18 cellular contexts compared by ENCODE assay signal in genomic region chr20:44769481-44769863, GRCh38. TPM values are rescaled to one million over a fixed set of nuclear protein-coding genes. Genes with fewer than 3 reads are reported as not detected.
DNase-seq lines count a peak whose midpoint lies in the region; ATAC-seq, FAIRE-seq and TF ChIP-seq lines count a peak whose summit lies in the region.
"Had no signal": no experiment of that assay in that cellular context is flagged by ENCODE, and none has a peak within 500 bp of the region (broad histone marks: within the 10 kb centered on the region; RNA-seq: fewer than 3 reads in every experiment).

No MANE protein-coding gene starts in this region.

- 0% methylated on average over 5 of the region's 5 CpGs for WGBS in K562 (ENCODE audit: insufficient coverage, low coverage, missing lambda C conversion rate)

- no peak overlapping the region for H3K9ac ChIP-seq in Loucy (ENCODE audit: low read depth, low read length, poor library complexity, severe bottlenecking)
- H3K9ac ChIP-seq in K562 (ENCODE audit: insufficient read depth in 1 of 2, low read depth in 2 of 2, low read length in 2 of 2), result no peak overlapping the region
- H3K9ac ChIP-seq: GM23248 had no signal

- intact Hi-C loops in K562 (cut with micrococcal nuclease), result no loop called here
- intact Hi-C loops in activated naive CD4-positive, alpha-beta T cell treated with anti-CD3 and anti-CD28 coated beads for 36 hours (cut with micrococcal nuclease), result no loop called here

- peak overlapping the region; percentile 13 for H3K4me2 ChIP-seq in Loucy (ENCODE audit: low read depth, low read length, poor library complexity, severe bottlenecking)
- H3K4me2 ChIP-seq in K562 (ENCODE audit: insufficient read depth, low read length), result no peak overlapping the region
- H3K4me2 ChIP-seq: A549 had no signal

- H3K36me3 ChIP-seq in Loucy (ENCODE audit: insufficient read depth, low read length) (no peaks in the 10 kb centered on the region), K562 (ENCODE audit: control insufficient read depth, insufficient read depth, low read length) (no peaks in the 10 kb centered on the region)
- H3K36me3 ChIP-seq in CD8-positive, alpha-beta memory T cell (ENCODE audit: insufficient read depth, low read length), result no peaks in the 10 kb centered on the region

- in situ Hi-C loops in K562 (cut with MboI), result no loop called here

- no peaks in the 10 kb centered on the region for H3K9me2 ChIP-seq in Loucy (replicated peaks; ENCODE audit: low read depth, low read length)

- BruUV-seq in K562 (replicated peaks; lab: Mats Ljungman, UMichigan), result no TSS peak

- peaks cover 8% of the 10 kb centered on the region for H3K4me1 ChIP-seq in Loucy (ENCODE audit: insufficient read depth, low read length, poor library complexity, severe bottlenecking)
- no peaks in the 10 kb centered on the region for H3K4me1 ChIP-seq in K562 (replicated peaks in 1 of 2; ENCODE audit: control insufficient read depth in 2 of 2, insufficient read depth in 2 of 2, low read length in 2 of 2)
- H3K4me1 ChIP-seq in CD8-positive, alpha-beta memory T cell (ENCODE audit: insufficient read depth, low read length), result no peaks in the 10 kb centered on the region
- H3K4me1 ChIP-seq: A549 had no signal

- no peak for DNase-seq in K562 (ENCODE audit: extremely low read depth in 1 of 4, low spot score in 3 of 4)
- DNase-seq in occipital lobe (lab: John Stamatoyannopoulos, UW), result peak; percentile 35
- no peak for DNase-seq in activated effector memory CD4-positive, alpha-beta T cell treated with anti-CD3 and anti-CD28 coated beads, Interleukin-2, amount 50 U/mL, for 16 hours
- no peak for DNase-seq in immature natural killer cell
- DNase-seq in CD8-positive, alpha-beta memory T cell, result no peak
- no peak for DNase-seq in activated naive CD4-positive, alpha-beta T cell treated with anti-CD3 and anti-CD28 coated beads for 36 hours
- DNase-seq: DMS53, GM23248, H9 had no signal

- ATAC-seq in K562, result no peak
- ATAC-seq: A549, GM12878 had no signal

- H3K27me3 ChIP-seq in Loucy (ENCODE audit: insufficient read depth, low read length, poor library complexity, severe bottlenecking) (no peaks in the 10 kb centered on the region), K562 (ENCODE audit: control insufficient read depth in 2 of 2, insufficient read depth in 2 of 2, low read length in 2 of 2) (peaks cover 0 to 29% of the 10 kb centered on the region in 2 experiments; a peak in 4 of 5 replicates)
- H3K27me3 ChIP-seq in CD8-positive, alpha-beta memory T cell (ENCODE audit: insufficient read depth, low read length, poor library complexity, severe bottlenecking), result no peaks in the 10 kb centered on the region

- H2AFZ ChIP-seq in Loucy (ENCODE audit: low read length) (peak overlapping the region; percentile 28; the same call in 1 of the 2 replicates), K562 (ENCODE audit: low read depth, low read length) (no peak overlapping the region)
- H2AFZ ChIP-seq: GM23248 had no signal

- H3K4me3 Mint-ChIP-seq in immature natural killer cell, result no peak overlapping the region
- no peak overlapping the region for H3K4me3 Mint-ChIP-seq in CD8-positive, alpha-beta memory T cell
- H3K4me3 Mint-ChIP-seq in activated naive CD4-positive, alpha-beta T cell treated with anti-CD3 and anti-CD28 coated beads for 36 hours, result no peak overlapping the region
- H3K4me3 Mint-ChIP-seq: H9 had no signal

- no peak for TF ChIP-seq EP300 in K562 (IDR thresholded peaks at IDR 0.05; ENCODE audit: low read length)

- H3K36me3 Mint-ChIP-seq in immature natural killer cell, result no peaks in the 10 kb centered on the region
- no peaks in the 10 kb centered on the region for H3K36me3 Mint-ChIP-seq in CD8-positive, alpha-beta memory T cell
- no peaks in the 10 kb centered on the region for H3K36me3 Mint-ChIP-seq in activated naive CD4-positive, alpha-beta T cell treated with anti-CD3 and anti-CD28 coated beads for 36 hours (ENCODE audit: low read depth)
- H3K36me3 Mint-ChIP-seq: IgD-negative memory B cell had no signal

- H3K4me1 Mint-ChIP-seq in immature natural killer cell, result no peaks in the 10 kb centered on the region
- H3K4me1 Mint-ChIP-seq in CD8-positive, alpha-beta memory T cell, result no peaks in the 10 kb centered on the region
- H3K4me1 Mint-ChIP-seq in activated naive CD4-positive, alpha-beta T cell treated with anti-CD3 and anti-CD28 coated beads for 36 hours (ENCODE audit: low read depth), result no peaks in the 10 kb centered on the region

- H3K27ac ChIP-seq in K562 (ENCODE audit: extremely low read depth, low read depth, low read length), result no peak overlapping the region
- no peak overlapping the region for H3K27ac ChIP-seq in CD8-positive, alpha-beta memory T cell (ENCODE audit: low read depth, low read length)
- H3K27ac ChIP-seq: A549, GM23248 had no signal

- TF ChIP-seq CTCF in Loucy (conservative IDR thresholded peaks at IDR 0.05; ENCODE audit: low read length), result no peak
- no peak for TF ChIP-seq CTCF in K562 (IDR thresholded peaks at IDR 0.05 in 2 of 3, conservative IDR thresholded peaks at IDR 0.05 in 1 of 3; ENCODE audit: insufficient read depth in 2 of 3, low read depth in 1 of 3, low read length in 3 of 3)

- no peak overlapping the region for H3K4me3 ChIP-seq in Loucy (ENCODE audit: low read length, poor library complexity, severe bottlenecking)
- H3K4me3 ChIP-seq in K562, result no peak overlapping the region
- H3K4me3 ChIP-seq in CD8-positive, alpha-beta memory T cell (ENCODE audit: low read length), result no peak overlapping the region
- H3K4me3 ChIP-seq: A549, GM12878, GM23248 had no signal

- H4K20me1 ChIP-seq in Loucy (ENCODE audit: insufficient read depth, low read length, poor library complexity, severe bottlenecking), result no peaks in the 10 kb centered on the region
- H4K20me1 ChIP-seq in K562 (replicated peaks; ENCODE audit: control insufficient read depth, insufficient read depth, low read length), result peaks cover 7% of the 10 kb centered on the region; the same call in 1 of the 2 replicates

- no peaks in the 10 kb centered on the region for H3K9me3 Mint-ChIP-seq in immature natural killer cell
- H3K9me3 Mint-ChIP-seq in CD8-positive, alpha-beta memory T cell, result no peaks in the 10 kb centered on the region
- H3K9me3 Mint-ChIP-seq in activated naive CD4-positive, alpha-beta T cell treated with anti-CD3 and anti-CD28 coated beads for 36 hours, result no peaks in the 10 kb centered on the region
- H3K9me3 Mint-ChIP-seq: H9, IgD-negative memory B cell had no signal

- CTCF ChIA-PET in K562 (lab: Yijun Ruan, JAX; ENCODE audit: low intra/inter-chr PET ratio), result no interaction called here
- CTCF ChIA-PET in CD8-positive, alpha-beta memory T cell (lab: Charles Lee), result no interaction called here
- CTCF ChIA-PET in activated naive CD4-positive, alpha-beta T cell treated with anti-CD3 and anti-CD28 coated beads for 36 hours (lab: Charles Lee), result no interaction called here

- H3K9me1 ChIP-seq in K562 (ENCODE audit: control insufficient read depth, insufficient read depth, low read length), result no peaks in the 10 kb centered on the region

- H3K79me2 ChIP-seq in Loucy (ENCODE audit: insufficient read depth, low read length) (no peaks in the 10 kb centered on the region), K562 (ENCODE audit: control insufficient read depth, insufficient read depth, low read length) (no peaks in the 10 kb centered on the region)

- no peak for TF ChIP-seq RAD21 in K562 (CRISPR knock-in tag; conservative IDR thresholded peaks at IDR 0.05 in 1 of 2, IDR thresholded peaks at IDR 0.05 in 1 of 2)

- H3K9me3 ChIP-seq in Loucy (ENCODE audit: insufficient read depth, low read depth, low read length), result no peaks in the 10 kb centered on the region
- H3K9me3 ChIP-seq in K562 (replicated peaks; ENCODE audit: control insufficient read depth, insufficient read depth, low read depth, low read length), result no peaks in the 10 kb centered on the region
- H3K9me3 ChIP-seq in CD8-positive, alpha-beta memory T cell (ENCODE audit: low read length), result no peaks in the 10 kb centered on the region
- H3K9me3 ChIP-seq: A549 had no signal

- no peak for FAIRE-seq in K562 (lab: Jason Lieb, UNC)
- FAIRE-seq: A549, GM12878, GM18507 had no signal

- POLR2A ChIA-PET in K562 (lab: Yijun Ruan, JAX), result no interaction called here
- POLR2A ChIA-PET in CD8-positive, alpha-beta memory T cell (lab: Charles Lee), result no interaction called here

- H3F3A ChIP-seq in Loucy (ENCODE audit: low read depth), result no peaks in the 10 kb centered on the region

- H3K27me3 Mint-ChIP-seq in immature natural killer cell (ENCODE audit: low read depth in 3 of 3), result peaks cover 0 to 5% (median 0%) of the 10 kb centered on the region in 3 donors
- H3K27me3 Mint-ChIP-seq in CD8-positive, alpha-beta memory T cell, result peaks cover 15 to 42% of the 10 kb centered on the region in 2 donors
- H3K27me3 Mint-ChIP-seq in activated naive CD4-positive, alpha-beta T cell treated with anti-CD3 and anti-CD28 coated beads for 36 hours (ENCODE audit: low read depth), result peaks cover 13% of the 10 kb centered on the region

- no peak for TF ChIP-seq POLR2A in K562 (conservative IDR thresholded peaks at IDR 0.05)

- H3K27ac Mint-ChIP-seq in immature natural killer cell, result no peak overlapping the region
- no peak overlapping the region for H3K27ac Mint-ChIP-seq in CD8-positive, alpha-beta memory T cell
- no peak overlapping the region for H3K27ac Mint-ChIP-seq in activated naive CD4-positive, alpha-beta T cell treated with anti-CD3 and anti-CD28 coated beads for 36 hours
- H3K27ac Mint-ChIP-seq: IgD-negative memory B cell had no signal

RNA-seq across cellular contexts. Expression of gene KCNK15, which starts 23.8 kb away (rescaled TPM):
- total RNA-seq in K562 (2011; cell fraction: chromatin; rRNA removed; ENCODE audit: low replicate concordance), result 0.42 TPM in 1 of 2 replicates, not detected in the other
- 0.79 and 1.0 TPM in 2 replicates for total RNA-seq in K562 (2011; cell fraction: nucleolus; rRNA removed)
- total RNA-seq in K562 (2011; cell fraction: nucleoplasm; rRNA removed), result 0.66 TPM in 1 of 2 replicates, not detected in the other
- total RNA-seq in K562 (2014; rRNA removed), result 0.16 and 0.23 TPM in 2 replicates
- total RNA-seq in K562 (2014; rRNA removed; fragmentation: Illumina TruSeq; extraction: Trizol), result 0.10 TPM in 1 of 2 replicates, not detected in the other
- total RNA-seq in K562 (2015; rRNA removed; fragmentation: Illumina TruSeq; extraction: Trizol), result not detected in 2 replicates
- 0.11 and 0.38 TPM in 2 replicates for total RNA-seq in K562 (2021)
- polyA plus RNA-seq in K562 (2011; rRNA removed), result 0.03 TPM in 1 of 2 replicates, not detected in the other
- 0.01 and 0.10 TPM in 2 replicates for polyA plus RNA-seq in K562 (2011; cell fraction: cytosol; rRNA removed)
- not detected in 2 replicates for polyA plus RNA-seq in K562 (2011; cell fraction: nucleus; rRNA removed)
- 0.21 and 0.79 TPM in 2 replicates for polyA plus RNA-seq in K562 (2012)
- polyA plus RNA-seq in K562 (2014; fragmentation: Illumina TruSeq; extraction: Trizol), result 0.07 TPM in 1 of 2 replicates, not detected in the other
- not detected for polyA plus RNA-seq in K562 (2014; fragmentation: Nextera tagmentation; extraction: Ambion mirVana)
- polyA plus RNA-seq in K562 (2014; rRNA removed), result 0.30 TPM in 1 of 2 replicates, not detected in the other
- polyA minus RNA-seq in K562 (2011; rRNA and poly(A)+ RNA removed), result 0.07 TPM in 1 of 2 replicates, not detected in the other
- 0.64 TPM in 1 of 2 replicates, not detected in the other for polyA minus RNA-seq in K562 (2011; cell fraction: cytosol; rRNA and poly(A)+ RNA removed)
- polyA minus RNA-seq in K562 (2011; cell fraction: nucleus; rRNA and poly(A)+ RNA removed), result 0.33 and 0.67 TPM in 2 replicates
- total RNA-seq in occipital lobe, result not detected
- polyA plus RNA-seq in immature natural killer cell, result not detected
- total RNA-seq in CD8-positive, alpha-beta memory T cell, result under 1 TPM; 0.09 to 0.15 TPM
- polyA plus RNA-seq in CD8-positive, alpha-beta memory T cell, result not detected
- 1 to 10 TPM in 1 of 2 experiments, under 1 TPM in 1; 0.96 to 1.0 TPM for total RNA-seq in activated naive CD4-positive, alpha-beta T cell treated with anti-CD3 and anti-CD28 coated beads for 36 hours
- total RNA-seq: Daoy, GM12878, HT1080 had no signal
- polyA plus RNA-seq: AG04450, GM12878, IgD-negative memory B cell had no signal

RNA-seq across cellular contexts. Expression of gene RIMS4, which starts 40.9 kb away (rescaled TPM):
- not detected in 2 replicates for total RNA-seq in K562 (2011; cell fraction: chromatin; rRNA removed; ENCODE audit: low replicate concordance)
- not detected in 2 replicates for total RNA-seq in K562 (2011; cell fraction: nucleolus; rRNA removed)
- total RNA-seq in K562 (2011; cell fraction: nucleoplasm; rRNA removed), result not detected in 2 replicates
- total RNA-seq in K562 (2014; rRNA removed) (not detected in 2 replicates), K562 (2014; rRNA removed; fragmentation: Illumina TruSeq; extraction: Trizol) (not detected in 2 replicates), K562 (2015; rRNA removed; fragmentation: Illumina TruSeq; extraction: Trizol) (not detected in 2 replicates), K562 (2021) (not detected in 2 replicates), occipital lobe (77.5 TPM)
- polyA plus RNA-seq in K562 (2011; rRNA removed) (not detected in 2 replicates), K562 (2014; fragmentation: Illumina TruSeq; extraction: Trizol) (not detected in 2 replicates), K562 (2014; fragmentation: Nextera tagmentation; extraction: Ambion mirVana) (not detected), K562 (2014; rRNA removed) (0.01 and 0.04 TPM in 2 replicates), immature natural killer cell (not detected)
- 0.01 TPM in 1 of 2 replicates, not detected in the other for polyA plus RNA-seq in K562 (2011; cell fraction: cytosol; rRNA removed)
- not detected in 2 replicates for polyA plus RNA-seq in K562 (2011; cell fraction: nucleus; rRNA removed)
- 0.03 TPM in 1 of 2 replicates, not detected in the other for polyA plus RNA-seq in K562 (2012)
- polyA minus RNA-seq in K562 (2011; rRNA and poly(A)+ RNA removed), result not detected in 2 replicates
- not detected in 2 replicates for polyA minus RNA-seq in K562 (2011; cell fraction: cytosol; rRNA and poly(A)+ RNA removed)
- polyA minus RNA-seq in K562 (2011; cell fraction: nucleus; rRNA and poly(A)+ RNA removed), result not detected in 2 replicates
- not detected for total RNA-seq in CD8-positive, alpha-beta memory T cell
- polyA plus RNA-seq in CD8-positive, alpha-beta memory T cell, result not detected
- under 1 TPM; 0.07 TPM for total RNA-seq in activated naive CD4-positive, alpha-beta T cell treated with anti-CD3 and anti-CD28 coated beads for 36 hours
- total RNA-seq: HT1080 had no signal
- polyA plus RNA-seq: AG04450, BJ, GM23248, IgD-negative memory B cell had no signal

RNA-seq across cellular contexts. Expression of gene CCN5, which starts 54.3 kb away (rescaled TPM):
- not detected in 2 replicates for total RNA-seq in K562 (2011; cell fraction: chromatin; rRNA removed; ENCODE audit: low replicate concordance)
- total RNA-seq in K562 (2011; cell fraction: nucleolus; rRNA removed), result not detected in 2 replicates
- not detected in 2 replicates for total RNA-seq in K562 (2011; cell fraction: nucleoplasm; rRNA removed)
- total RNA-seq in K562 (2014; rRNA removed), result not detected in 2 replicates
- not detected in 2 replicates for total RNA-seq in K562 (2014; rRNA removed; fragmentation: Illumina TruSeq; extraction: Trizol)
- total RNA-seq in K562 (2015; rRNA removed; fragmentation: Illumina TruSeq; extraction: Trizol), result not detected in 2 replicates
- total RNA-seq in K562 (2021), result not detected in 2 replicates
- polyA plus RNA-seq in K562 (2011; rRNA removed), result not detected in 2 replicates
- polyA plus RNA-seq in K562 (2011; cell fraction: cytosol; rRNA removed), result not detected in 2 replicates
- not detected in 2 replicates for polyA plus RNA-seq in K562 (2011; cell fraction: nucleus; rRNA removed)
- 0.07 TPM in 1 of 2 replicates, not detected in the other for polyA plus RNA-seq in K562 (2012)
- polyA plus RNA-seq in K562 (2014; fragmentation: Illumina TruSeq; extraction: Trizol), result not detected in 2 replicates
- not detected for polyA plus RNA-seq in K562 (2014; fragmentation: Nextera tagmentation; extraction: Ambion mirVana)
- polyA plus RNA-seq in K562 (2014; rRNA removed), result not detected in 2 replicates
- not detected in 2 replicates for polyA minus RNA-seq in K562 (2011; rRNA and poly(A)+ RNA removed)
- polyA minus RNA-seq in K562 (2011; cell fraction: cytosol; rRNA and poly(A)+ RNA removed), result 2.9 and 3.7 TPM in 2 replicates
- polyA minus RNA-seq in K562 (2011; cell fraction: nucleus; rRNA and poly(A)+ RNA removed), result 0.56 and 0.81 TPM in 2 replicates
- total RNA-seq in occipital lobe, result not detected
- not detected for polyA plus RNA-seq in immature natural killer cell
- total RNA-seq in CD8-positive, alpha-beta memory T cell, result not detected
- not detected for polyA plus RNA-seq in CD8-positive, alpha-beta memory T cell
- total RNA-seq in activated naive CD4-positive, alpha-beta T cell treated with anti-CD3 and anti-CD28 coated beads for 36 hours, result not detected
- total RNA-seq: Daoy, H9, HT1080 had no signal
- polyA plus RNA-seq: IgD-negative memory B cell had no signal

Comparison
In these comparisons a context has a peak if more than half of its experiments do, and no peak if none do; other contexts are left out.
1. RNA of gene RIMS4, which starts 40.9 kb away (total RNA-seq): 77.5 TPM in occipital lobe (single experiment); 0.07 TPM in activated naive CD4-positive, alpha-beta T cell treated with anti-CD3 and anti-CD28 coated beads for 36 hours, not detected in CD8-positive, alpha-beta memory T cell and not detected in K562; every median in the first group is over 10 times any median in the second.